ENCODE assay signal across 32 cellular contexts in the genomic region with DNA sequence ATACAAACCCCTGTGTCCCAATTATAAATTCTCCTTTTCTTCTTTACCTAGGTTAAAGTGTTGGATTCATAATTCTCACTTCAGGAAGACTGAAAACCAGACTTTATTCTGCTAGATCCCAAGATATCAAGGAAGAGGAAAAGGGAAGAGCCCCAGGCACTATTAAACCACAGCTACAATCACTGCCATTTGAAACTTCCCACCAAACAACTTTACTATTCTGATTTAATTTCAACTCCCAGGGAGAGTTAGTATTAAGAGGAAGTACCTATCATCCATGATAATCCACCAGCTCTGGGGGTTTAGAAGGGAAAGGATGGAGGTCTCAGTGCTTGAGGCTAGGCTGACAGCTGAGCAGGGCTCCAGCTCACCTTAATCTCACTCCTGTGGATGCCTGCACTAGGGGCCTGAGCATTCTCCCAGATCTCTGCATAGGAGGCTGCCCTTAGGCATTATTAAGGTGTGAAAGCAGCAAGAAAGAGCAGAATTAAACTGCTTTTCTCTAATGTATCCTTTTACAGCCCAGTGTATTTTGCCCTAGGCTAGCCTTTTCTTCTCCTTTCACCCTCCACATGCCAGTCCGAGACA. TPM values are rescaled to one million over a fixed set of nuclear protein-coding genes. Genes with fewer than 3 reads are reported as not detected.
"Had no signal": no experiment of that assay in that cellular context is flagged by ENCODE, and none has a peak within 500 bp of the region (broad histone marks: within the 10 kb centered on the region; RNA-seq: fewer than 3 reads in every experiment).

No MANE protein-coding gene starts in this region.

- DNase-seq: activated CD4-positive, alpha-beta memory T cell treated with anti-CD3 and anti-CD28 coated beads, Interleukin-2, amount 10 ng/mL, durations not matched to agents 7 days and 5 days; activated CD4-positive, alpha-beta T cell treated with anti-CD3 and anti-CD28 coated beads, Interleukin-2, amount 10 ng/mL, durations not matched to agents 24 days and 14 days; activated CD8-positive, alpha-beta memory T cell treated with anti-CD3 and anti-CD28 coated beads, Interleukin-2, amount 10 ng/mL, durations not matched to agents 7 days and 5 days; activated gamma-delta T cell; adrenal gland; central memory CD4-positive, alpha-beta T cell; dorsolateral prefrontal cortex; effector memory CD8-positive, alpha-beta T cell; glutamatergic neuron; hypothalamus; kidney; lower lobe of right lung; naive B cell; psoas muscle; spleen; stimulated activated CD4-positive, alpha-beta T cell treated with anti-CD3 and anti-CD28 coated beads, Interleukin-4, amount 100 ng/mL, for 1 hour; stimulated activated naive CD4-positive, alpha-beta T cell; T-helper 9 cell had no signal

- H3K27ac Mint-ChIP-seq: activated CD4-positive, alpha-beta memory T cell treated with anti-CD3 and anti-CD28 coated beads, Interleukin-2, amount 10 ng/mL, durations not matched to agents 7 days and 5 days; activated CD4-positive, alpha-beta T cell treated with anti-CD3 and anti-CD28 coated beads, Interleukin-2, amount 10 ng/mL, durations not matched to agents 24 days and 14 days; activated CD8-positive, alpha-beta memory T cell treated with anti-CD3 and anti-CD28 coated beads, Interleukin-2, amount 10 ng/mL, durations not matched to agents 7 days and 5 days; activated naive CD4-positive, alpha-beta T cell treated with anti-CD3 and anti-CD28 coated beads, Interleukin-2, amount 50 U/mL, for 72 hours; activated T-helper 1 cell treated with anti-CD3 and anti-CD28 coated beads, Interleukin-12 subunit alpha, Interleukin-12 subunit beta, Interleukin-2, Interleukin-4 antibody, amounts not matched to agents 30 ng/mL and 10 ng/mL and 1 ng/mL, durations not matched to agents 14 hours and 24 hours and 36 hours; effector memory CD8-positive, alpha-beta T cell; naive B cell; type B pancreatic cell had no signal

- H3K4me3 Mint-ChIP-seq: activated CD4-positive, alpha-beta memory T cell treated with anti-CD3 and anti-CD28 coated beads, Interleukin-2, amount 10 ng/mL, durations not matched to agents 7 days and 5 days; activated CD4-positive, alpha-beta T cell treated with anti-CD3 and anti-CD28 coated beads, Interleukin-2, amount 10 ng/mL, durations not matched to agents 24 days and 14 days; activated CD8-positive, alpha-beta memory T cell treated with anti-CD3 and anti-CD28 coated beads, Interleukin-2, amount 10 ng/mL, durations not matched to agents 7 days and 5 days; activated T-helper 1 cell treated with anti-CD3 and anti-CD28 coated beads, Interleukin-12 subunit alpha, Interleukin-12 subunit beta, Interleukin-2, Interleukin-4 antibody, amounts not matched to agents 30 ng/mL and 10 ng/mL and 1 ng/mL, durations not matched to agents 14 hours and 24 hours and 36 hours; effector memory CD8-positive, alpha-beta T cell; naive B cell; neural crest cell; type B pancreatic cell had no signal

- H3K27me3 ChIP-seq: adrenal gland, dorsolateral prefrontal cortex, esophagus muscularis mucosa, right atrium auricular region, spleen, vagina had no signal

- H3K9me3 ChIP-seq: adrenal gland, esophagus muscularis mucosa, lower lobe of right lung, psoas muscle, right atrium auricular region, spleen, thoracic aorta, vagina had no signal

- H3K36me3 ChIP-seq: adrenal gland, esophagus muscularis mucosa, lower lobe of right lung, right atrium auricular region, spleen, thoracic aorta, vagina had no signal

- H3K9me3 Mint-ChIP-seq: effector memory CD8-positive, alpha-beta T cell had no signal

- H3K27ac ChIP-seq: adrenal gland, dorsolateral prefrontal cortex, esophagus muscularis mucosa, lower lobe of right lung, psoas muscle, right atrium auricular region, spleen, thoracic aorta, vagina had no signal

- H3K27me3 Mint-ChIP-seq: activated CD4-positive, alpha-beta T cell treated with anti-CD3 and anti-CD28 coated beads, Interleukin-2, amount 10 ng/mL, durations not matched to agents 24 days and 14 days; activated CD8-positive, alpha-beta memory T cell treated with anti-CD3 and anti-CD28 coated beads, Interleukin-2, amount 10 ng/mL, durations not matched to agents 7 days and 5 days; effector memory CD8-positive, alpha-beta T cell; naive B cell; type B pancreatic cell had no signal

- H3K4me3 ChIP-seq: adrenal gland, dorsolateral prefrontal cortex, esophagus muscularis mucosa, lower lobe of right lung, psoas muscle, right atrium auricular region, spleen, thoracic aorta, vagina had no signal

- H3K36me3 Mint-ChIP-seq: activated naive CD4-positive, alpha-beta T cell treated with anti-CD3 and anti-CD28 coated beads, Interleukin-2, amount 50 U/mL, for 72 hours; naive B cell had no signal

- H3K4me1 Mint-ChIP-seq: naive B cell had no signal

- H3K4me1 ChIP-seq: adrenal gland, esophagus muscularis mucosa, lower lobe of right lung, psoas muscle, right atrium auricular region, spleen, vagina had no signal

RNA-seq across cellular contexts. Expression of a gene that starts 52.9 kb away (rescaled TPM):
- total RNA-seq: activated CD4-positive, alpha-beta memory T cell treated with anti-CD3 and anti-CD28 coated beads, Interleukin-2, amount 10 ng/mL, durations not matched to agents 7 days and 5 days; activated CD4-positive, alpha-beta T cell treated with anti-CD3 and anti-CD28 coated beads, Interleukin-2, amount 10 ng/mL, durations not matched to agents 24 days and 14 days; activated CD8-positive, alpha-beta memory T cell treated with anti-CD3 and anti-CD28 coated beads, Interleukin-2, amount 10 ng/mL, durations not matched to agents 7 days and 5 days; activated naive CD4-positive, alpha-beta T cell treated with anti-CD3 and anti-CD28 coated beads, Interleukin-2, amount 50 U/mL, for 72 hours; activated T-helper 1 cell treated with anti-CD3 and anti-CD28 coated beads, Interleukin-12 subunit alpha, Interleukin-12 subunit beta, Interleukin-2, Interleukin-4 antibody, amounts not matched to agents 30 ng/mL and 10 ng/mL and 1 ng/mL, durations not matched to agents 14 hours and 24 hours and 36 hours; adrenal gland; astrocyte; dorsolateral prefrontal cortex; esophagus muscularis mucosa; frontal cortex; kidney; lower lobe of right lung; mesenteric fat pad; mucosa of gallbladder; neural crest cell; osteocyte; right atrium auricular region; spleen; T-helper 1 cell treated with Interleukin-12 subunit alpha and Interleukin-12 subunit beta and Interleukin-4 antibody, amounts not matched to agents 30 ng/mL and 1 ng/mL, for 36 hours; thoracic aorta; vagina had no signal
